Comparison of ENCODE assay signal across 8 cellular contexts in the genomic region with DNA sequence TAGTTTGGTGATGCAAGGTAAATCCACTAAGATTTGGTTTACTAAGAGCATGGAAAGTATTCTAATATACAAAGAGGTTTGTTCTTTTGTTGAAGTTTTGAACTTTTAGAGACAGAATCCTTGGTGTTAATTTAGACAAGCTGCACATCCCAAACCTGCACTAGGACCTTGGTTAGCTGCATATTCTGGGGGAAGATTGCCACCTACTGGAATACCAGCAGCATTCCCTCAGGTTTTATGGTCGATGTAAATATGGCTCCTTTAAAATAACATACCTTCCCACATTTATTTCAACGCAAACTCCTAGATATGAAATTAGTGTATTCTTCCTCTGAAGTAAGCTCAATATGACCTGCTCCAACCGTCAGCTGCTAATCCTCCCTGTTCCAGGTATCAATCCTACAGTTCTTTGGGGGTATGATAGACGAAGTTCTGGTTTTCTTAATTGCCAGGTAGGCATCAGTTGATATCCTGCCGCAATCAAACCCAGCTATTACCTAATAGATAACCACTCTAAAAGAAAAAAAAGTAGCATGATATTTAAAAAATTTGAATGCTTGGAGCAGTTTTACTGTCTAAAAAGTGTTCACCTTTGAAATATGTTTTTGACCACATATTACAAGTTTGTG.
A peak's percentile ranks its signal among the peaks of the same experiment; 100 is the strongest.
DNase-seq lines count a peak whose midpoint lies in the region; ATAC-seq lines count a peak whose summit lies in the region.

No MANE protein-coding gene starts in this region.

- H3K36me3 Mint-ChIP-seq in activated CD4-positive, alpha-beta memory T cell treated with anti-CD3 and anti-CD28 coated beads, Interleukin-2, amount 10 ng/mL, durations not matched to agents 7 days and 5 days (ENCODE audit: low read depth): no peaks in the 10 kb centered on the region

- DNase-seq in Daoy (ENCODE audit: low read depth): peak; percentile 10
- peak; percentile 58 for DNase-seq in NCI-H460 (ENCODE audit: extremely low read depth, low read depth)
- DNase-seq in cerebellar cortex (ENCODE audit: low spot score): peak; percentile 29
- peak; percentile 13 for DNase-seq in midbrain (lab: John Stamatoyannopoulos, UW)
- no peak for DNase-seq in activated CD4-positive, alpha-beta memory T cell treated with anti-CD3 and anti-CD28 coated beads, Interleukin-2, amount 10 ng/mL, durations not matched to agents 7 days and 5 days
- DNase-seq in stimulated activated naive CD8-positive, alpha-beta T cell treated with anti-CD3 and anti-CD28 coated beads, Interleukin-15, Interleukin-2, amounts not matched to agents 100 U/mL and 50 U/mL, for 24 hours: no peak

- POLR2A ChIA-PET in activated CD4-positive, alpha-beta memory T cell treated with anti-CD3 and anti-CD28 coated beads, Interleukin-2, amount 10 ng/mL, durations not matched to agents 7 days and 5 days (lab: Charles Lee): no interaction called here

- no peaks in the 10 kb centered on the region for H3K27me3 Mint-ChIP-seq in activated CD4-positive, alpha-beta memory T cell treated with anti-CD3 and anti-CD28 coated beads, Interleukin-2, amount 10 ng/mL, durations not matched to agents 7 days and 5 days

- H3K4me3 Mint-ChIP-seq in activated CD4-positive, alpha-beta memory T cell treated with anti-CD3 and anti-CD28 coated beads, Interleukin-2, amount 10 ng/mL, durations not matched to agents 7 days and 5 days: no peak overlapping the region

- peak; percentile 55 for ATAC-seq in HG02870 (IDR thresholded peaks at IDR 0.05; ENCODE audit: unreplicated experiment)
- ATAC-seq in HG02970 (IDR thresholded peaks at IDR 0.05; ENCODE audit: low FRiP score, unreplicated experiment): no peak
- no peak for ATAC-seq in stimulated activated naive CD8-positive, alpha-beta T cell treated with anti-CD3 and anti-CD28 coated beads, Interleukin-15, Interleukin-2, amounts not matched to agents 100 U/mL and 50 U/mL, for 24 hours

- CTCF ChIA-PET in activated CD4-positive, alpha-beta memory T cell treated with anti-CD3 and anti-CD28 coated beads, Interleukin-2, amount 10 ng/mL, durations not matched to agents 7 days and 5 days (lab: Charles Lee): interaction anchor here (1.0 kb wide), 1 partner anchor 1044 kb away, joined by 3 read pairs; no protein-coding TSS in a partner anchor

- no peaks in the 10 kb centered on the region for H3K4me1 Mint-ChIP-seq in activated CD4-positive, alpha-beta memory T cell treated with anti-CD3 and anti-CD28 coated beads, Interleukin-2, amount 10 ng/mL, durations not matched to agents 7 days and 5 days

- no peaks in the 10 kb centered on the region for H3K9me3 Mint-ChIP-seq in activated CD4-positive, alpha-beta memory T cell treated with anti-CD3 and anti-CD28 coated beads, Interleukin-2, amount 10 ng/mL, durations not matched to agents 7 days and 5 days

- H3K27ac Mint-ChIP-seq in activated CD4-positive, alpha-beta memory T cell treated with anti-CD3 and anti-CD28 coated beads, Interleukin-2, amount 10 ng/mL, durations not matched to agents 7 days and 5 days: no peak overlapping the region

Comparison
In these comparisons a context has a peak if more than half of its experiments do, and no peak if none do; other contexts are left out.
1. DNase-seq: peak in Daoy (single experiment), NCI-H460 (single experiment), cerebellar cortex (single experiment) and midbrain (single experiment); none in activated CD4-positive, alpha-beta memory T cell treated with anti-CD3 and anti-CD28 coated beads, Interleukin-2, amount 10 ng/mL, durations not matched to agents 7 days and 5 days (single experiment) and stimulated activated naive CD8-positive, alpha-beta T cell treated with anti-CD3 and anti-CD28 coated beads, Interleukin-15, Interleukin-2, amounts not matched to agents 100 U/mL and 50 U/mL, for 24 hours (single experiment).